13 cellular contexts compared by ENCODE assay signal in the genomic region with DNA sequence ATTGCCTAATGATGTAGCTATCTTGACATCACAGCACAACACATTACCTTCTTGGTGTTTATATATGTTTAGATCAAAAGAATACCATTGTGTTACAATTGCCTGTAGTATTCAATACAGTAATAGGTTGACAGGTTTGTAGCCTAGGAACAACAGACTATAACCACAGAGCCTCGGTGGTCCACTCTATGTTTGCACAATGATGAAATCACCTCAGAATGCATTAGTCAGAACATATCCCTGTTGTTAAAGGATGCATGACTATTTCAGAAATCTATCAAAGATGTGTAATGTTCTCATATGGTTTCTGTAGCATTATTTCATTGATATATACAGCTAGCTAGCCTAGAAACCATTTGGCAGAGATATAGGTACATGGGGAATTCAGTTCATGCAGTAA. TPM values are rescaled to one million over a fixed set of nuclear protein-coding genes. Genes with fewer than 3 reads are reported as not detected.
DNase-seq lines count a peak whose midpoint lies in the region; ATAC-seq and TF ChIP-seq lines count a peak whose summit lies in the region.
"Had no signal": no experiment of that assay in that cellular context is flagged by ENCODE, and none has a peak within 500 bp of the region (broad histone marks: within the 10 kb centered on the region; RNA-seq: fewer than 3 reads in every experiment).

No MANE protein-coding gene starts in this region.

- peaks cover 28% of the 10 kb centered on the region for H3K4me1 Mint-ChIP-seq in activated T-cell treated with anti-CD3 and anti-CD28 coated beads, Interleukin-2, amount 50 U/mL, for 72 hours (ENCODE audit: low read depth)

- CTCF ChIA-PET in RWPE1 (lab: Yijun Ruan, JAX), result no interaction called here

- H3K36me3 Mint-ChIP-seq in activated T-cell treated with anti-CD3 and anti-CD28 coated beads, Interleukin-2, amount 50 U/mL, for 72 hours (ENCODE audit: insufficient read depth in 2 of 2), result peaks cover 26 to 34% of the 10 kb centered on the region in 2 donors

- no peaks in the 10 kb centered on the region for H3K27me3 Mint-ChIP-seq in activated T-cell treated with anti-CD3 and anti-CD28 coated beads, Interleukin-2, amount 50 U/mL, for 72 hours (ENCODE audit: low read depth)
- H3K27me3 Mint-ChIP-seq: progenitor cell of endocrine pancreas had no signal

- no peak for TF ChIP-seq CTCF in RWPE1 (conservative IDR thresholded peaks at IDR 0.05; ENCODE audit: low read depth)

- ATAC-seq in activated T-cell treated with anti-CD3 and anti-CD28 coated beads, Interleukin-2, amount 50 U/mL, for 72 hours (replicated peaks in 1 of 2), result peak; percentile 95 to 97
- ATAC-seq in stimulated activated naive CD8-positive, alpha-beta T cell treated with anti-CD3 and anti-CD28 coated beads, Interleukin-15, Interleukin-2, amounts not matched to agents 100 U/mL and 50 U/mL, for 24 hours, result peak; percentile 61

- H3K27ac ChIP-seq in RWPE1 (no peak overlapping the region), epithelial cell of prostate (peak overlapping the region; percentile 60)
- H3K27ac ChIP-seq: hepatocyte had no signal

- POLR2A ChIA-PET in RWPE1 (lab: Yijun Ruan, JAX; ENCODE audit: low non-redundant PET), result no interaction called here

- peak overlapping the region in 1 of 2 donors; percentile 25 for H3K4me3 Mint-ChIP-seq in activated T-cell treated with anti-CD3 and anti-CD28 coated beads, Interleukin-2, amount 50 U/mL, for 72 hours

- DNase-seq in activated T-cell treated with anti-CD3 and anti-CD28 coated beads, Interleukin-2, amount 50 U/mL, for 72 hours, result no peak
- DNase-seq in activated T-cell treated with anti-CD3 and anti-CD28 coated beads for 4 hours (no peak), RWPE1 (ENCODE audit: low spot score) (peak; percentile 55), epithelial cell of prostate (ENCODE audit: low read depth, low spot score) (peak; percentile 65), DMS 273 (lab: John Stamatoyannopoulos, UW; ENCODE audit: unreplicated experiment) (no peak), HPDE6-E6E7 (ENCODE audit: extremely low spot score) (no peak)
- no peak for DNase-seq in stimulated activated naive CD8-positive, alpha-beta T cell treated with anti-CD3 and anti-CD28 coated beads, Interleukin-15, Interleukin-2, amounts not matched to agents 100 U/mL and 50 U/mL, for 24 hours
- no peak for DNase-seq in activated effector memory CD4-positive, alpha-beta T cell treated with Interleukin-2 at 50 U/mL for 16 hours
- DNase-seq: BE2C, mesendoderm, NCI-H2081 had no signal

- peak overlapping the region; percentile 89 for H3K27ac Mint-ChIP-seq in activated T-cell treated with anti-CD3 and anti-CD28 coated beads, Interleukin-2, amount 50 U/mL, for 72 hours
- H3K27ac Mint-ChIP-seq: progenitor cell of endocrine pancreas had no signal

- H3K9me3 Mint-ChIP-seq in activated T-cell treated with anti-CD3 and anti-CD28 coated beads, Interleukin-2, amount 50 U/mL, for 72 hours, result peaks cover 1 to 2% of the 10 kb centered on the region in 2 donors

RNA-seq across cellular contexts. Expression of gene METTL5, which starts 8.9 kb away (rescaled TPM):
- 100 to 1,000 TPM in 1 of 2 donors, 10 to 100 TPM in 1; 84.0 to 110 TPM for total RNA-seq in activated T-cell treated with anti-CD3 and anti-CD28 coated beads, Interleukin-2, amount 50 U/mL, for 72 hours

RNA-seq across cellular contexts. Expression of gene UBR3, which starts 11.4 kb away (rescaled TPM):
- 10 to 100 TPM; 21.0 to 23.6 TPM for total RNA-seq in activated T-cell treated with anti-CD3 and anti-CD28 coated beads, Interleukin-2, amount 50 U/mL, for 72 hours

RNA-seq across cellular contexts. Expression of gene SSB, which starts 17.2 kb away (rescaled TPM):
- 10 to 100 TPM; 65.9 to 75.0 TPM for total RNA-seq in activated T-cell treated with anti-CD3 and anti-CD28 coated beads, Interleukin-2, amount 50 U/mL, for 72 hours

Comparison
In these comparisons a context has a peak if more than half of its experiments do, and no peak if none do; other contexts are left out.
1. DNase-seq: peak in RWPE1 (single experiment) and epithelial cell of prostate (single experiment); none in activated T-cell treated with anti-CD3 and anti-CD28 coated beads, Interleukin-2, amount 50 U/mL, for 72 hours (0 of 2), activated T-cell treated with anti-CD3 and anti-CD28 coated beads for 4 hours (single experiment), stimulated activated naive CD8-positive, alpha-beta T cell treated with anti-CD3 and anti-CD28 coated beads, Interleukin-15, Interleukin-2, amounts not matched to agents 100 U/mL and 50 U/mL, for 24 hours (single experiment), DMS 273 (single experiment), HPDE6-E6E7 (single experiment) and activated effector memory CD4-positive, alpha-beta T cell treated with Interleukin-2 at 50 U/mL for 16 hours (single experiment).